In genomic region chr2:9213477-9214051, GRCh38 we compare ENCODE assay signal across 1 cellular context.
TF ChIP-seq lines count a peak whose summit lies in the region.

No MANE protein-coding gene starts in this region.

TF ChIP-seq in K562, 482 proteins besides CTCF, POLR2A, EP300 and RAD21:
- TF ChIP-seq CTBP1 (IDR thresholded peaks at IDR 0.05; ENCODE audit: borderline replicate concordance) (no peak), FOS (IDR thresholded peaks at IDR 0.05; ENCODE audit: extremely low read depth, insufficient read length) (no peak), ZNF212 (CRISPR knock-in tag; IDR thresholded peaks at IDR 0.05) (no peak), OTX1 (CRISPR knock-in tag; IDR thresholded peaks at IDR 0.05) (no peak), ZBTB34 (CRISPR knock-in tag; IDR thresholded peaks at IDR 0.05) (no peak), ZZZ3 (IDR thresholded peaks at IDR 0.05) (no peak), MCM7 (IDR thresholded peaks at IDR 0.05) (no peak), TRIM24 (IDR thresholded peaks at IDR 0.05) (no peak), ZNF449 (CRISPR knock-in tag; IDR thresholded peaks at IDR 0.05) (no peak), POLR3G (IDR thresholded peaks at IDR 0.05; ENCODE audit: extremely low read depth, insufficient read length, insufficient replicate concordance) (no peak)
- TF ChIP-seq, protein P1, sequence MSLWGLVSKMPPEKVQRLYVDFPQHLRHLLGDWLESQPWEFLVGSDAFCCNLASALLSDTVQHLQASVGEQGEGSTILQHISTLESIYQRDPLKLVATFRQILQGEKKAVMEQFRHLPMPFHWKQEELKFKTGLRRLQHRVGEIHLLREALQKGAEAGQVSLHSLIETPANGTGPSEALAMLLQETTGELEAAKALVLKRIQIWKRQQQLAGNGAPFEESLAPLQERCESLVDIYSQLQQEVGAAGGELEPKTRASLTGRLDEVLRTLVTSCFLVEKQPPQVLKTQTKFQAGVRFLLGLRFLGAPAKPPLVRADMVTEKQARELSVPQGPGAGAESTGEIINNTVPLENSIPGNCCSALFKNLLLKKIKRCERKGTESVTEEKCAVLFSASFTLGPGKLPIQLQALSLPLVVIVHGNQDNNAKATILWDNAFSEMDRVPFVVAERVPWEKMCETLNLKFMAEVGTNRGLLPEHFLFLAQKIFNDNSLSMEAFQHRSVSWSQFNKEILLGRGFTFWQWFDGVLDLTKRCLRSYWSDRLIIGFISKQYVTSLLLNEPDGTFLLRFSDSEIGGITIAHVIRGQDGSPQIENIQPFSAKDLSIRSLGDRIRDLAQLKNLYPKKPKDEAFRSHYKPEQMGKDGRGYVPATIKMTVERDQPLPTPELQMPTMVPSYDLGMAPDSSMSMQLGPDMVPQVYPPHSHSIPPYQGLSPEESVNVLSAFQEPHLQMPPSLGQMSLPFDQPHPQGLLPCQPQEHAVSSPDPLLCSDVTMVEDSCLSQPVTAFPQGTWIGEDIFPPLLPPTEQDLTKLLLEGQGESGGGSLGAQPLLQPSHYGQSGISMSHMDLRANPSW (CRISPR knock-in tag; IDR thresholded peaks at IDR 0.05), result no peak
